ENCODE assay signal across 22 cellular contexts in genomic region chr7:66162622-66163021, GRCh38. TPM values are rescaled to one million over a fixed set of nuclear protein-coding genes. Genes with fewer than 3 reads are reported as not detected.
A peak's percentile ranks its signal among the peaks of the same experiment; 100 is the strongest.
DNase-seq lines count a peak whose midpoint lies in the region; ATAC-seq, FAIRE-seq and TF ChIP-seq lines count a peak whose summit lies in the region.
"Had no signal": no experiment of that assay in that cellular context is flagged by ENCODE, and none has a peak within 500 bp of the region (broad histone marks: within the 10 kb centered on the region; RNA-seq: fewer than 3 reads in every experiment).

No MANE protein-coding gene starts in this region.

- H3K4me1 ChIP-seq in GM12878 (ENCODE audit: control insufficient read depth, insufficient read depth, low read length), result no peaks in the 10 kb centered on the region

- no peaks in the 10 kb centered on the region; the same call in 2 of the 3 replicates for H3K9me3 ChIP-seq in GM12878 (replicated peaks; ENCODE audit: control insufficient read depth, insufficient read depth, low read length)

- FAIRE-seq in GM12878 (lab: Jason Lieb, UNC), result no peak
- FAIRE-seq: D721Med, GM12891, GM19239, H1 had no signal

- H3K36me3 ChIP-seq in GM12878 (ENCODE audit: control insufficient read depth in 2 of 2, insufficient read depth in 2 of 2, low read length in 1 of 2), result no peaks in the 10 kb centered on the region; a peak in 1 of 4 replicates

- no peaks in the 10 kb centered on the region for H3K79me2 ChIP-seq in GM12878 (ENCODE audit: control insufficient read depth, insufficient read depth, low read length)

- H3K9me3 Mint-ChIP-seq in stimulated activated naive B cell treated with anti-CD40 and anti-IgM and Interleukin-4, amounts not matched to agents 10 μg/mL and 1 μg/mL and 100 μg/mL, for 72 hours, result peaks cover 4% of the 10 kb centered on the region in 2 donors

- H4K20me1 ChIP-seq in GM12878 (ENCODE audit: control insufficient read depth, insufficient read depth), result no peaks in the 10 kb centered on the region

- intact Hi-C loops in GM12878 (cut with micrococcal nuclease; ENCODE audit: unreplicated experiment), result no loop called here

- H3K36me3 Mint-ChIP-seq in stimulated activated naive B cell treated with anti-CD40 and anti-IgM and Interleukin-4, amounts not matched to agents 10 μg/mL and 1 μg/mL and 100 μg/mL, for 72 hours, result peaks cover 21 to 29% of the 10 kb centered on the region in 2 donors

- in situ Hi-C loops in GM12878 (cut with MboI), result no loop called here

- no peak for TF ChIP-seq EP300 in GM12878 (IDR thresholded peaks at IDR 0.05; ENCODE audit: borderline replicate concordance in 1 of 2, control insufficient read depth in 1 of 2, low read depth in 2 of 2, low read length in 2 of 2)

- RAD21 ChIA-PET in GM12878 (lab: Charles Lee; ENCODE audit: unreplicated experiment), result no interaction called here

- H3K4me1 Mint-ChIP-seq in stimulated activated naive B cell treated with anti-CD40 and anti-IgM and Interleukin-4, amounts not matched to agents 10 μg/mL and 1 μg/mL and 100 μg/mL, for 72 hours, result no peaks in the 10 kb centered on the region
- H3K4me1 Mint-ChIP-seq: CD4-positive, CD25-positive, alpha-beta regulatory T cell had no signal

- no peak overlapping the region for H2AFZ ChIP-seq in GM12878 (ENCODE audit: control insufficient read depth, low read depth, low read length)
- H2AFZ ChIP-seq: GM23248 had no signal

- DNase-seq in CD1c-positive myeloid dendritic cell (ENCODE audit: extremely low spot score) (peak; percentile 5), GM12878 (ENCODE audit: low read depth, low spot score) (no peak), left lobe of liver (ENCODE audit: low spot score) (no peak), NCI-H1417 treated with DMSO at 0.1 percent for 48 hours (lab: John Stamatoyannopoulos, UW) (no peak)
- DNase-seq in stimulated activated naive B cell treated with anti-CD40 and anti-IgM and Interleukin-4, amounts not matched to agents 10 μg/mL and 1 μg/mL and 100 μg/mL, for 72 hours, result no peak
- DNase-seq: 8988T; C1 segment of cervical spinal cord; CD4-positive, CD25-positive, alpha-beta regulatory T cell; CD8-positive, alpha-beta T cell; DMS 273 treated with DMSO at 0.1 percent for 48 hours; DMS79; EL; GDM1; GM23248; H7; HCEC 1CT had no signal

- no peaks in the 10 kb centered on the region for H3K27me3 ChIP-seq in GM12878 (replicated peaks in 1 of 2; ENCODE audit: control insufficient read depth in 2 of 2, insufficient read depth in 2 of 2, low read length in 1 of 2)

- CTCF ChIA-PET in GM12878 (lab: Yijun Ruan, JAX), result no interaction called here

- no peak overlapping the region for H3K9ac ChIP-seq in GM12878 (ENCODE audit: control insufficient read depth, insufficient read depth, low read length)
- H3K9ac ChIP-seq: GM23248 had no signal

- BruUV-seq in GM12878 (replicated peaks; lab: Mats Ljungman, UMichigan), result no TSS peak

- 84% methylated on average over 4 of the region's 4 CpGs for WGBS in GM12878 (ENCODE audit: insufficient coverage, insufficient replicate concordance, low lambda C conversion rate, missing lambda C conversion rate)

- no peak overlapping the region for H3K27ac Mint-ChIP-seq in stimulated activated naive B cell treated with anti-CD40 and anti-IgM and Interleukin-4, amounts not matched to agents 10 μg/mL and 1 μg/mL and 100 μg/mL, for 72 hours
- H3K27ac Mint-ChIP-seq: CD4-positive, CD25-positive, alpha-beta regulatory T cell; CD8-positive, alpha-beta T cell had no signal

- TF ChIP-seq RAD21 in GM12878 (IDR thresholded peaks at IDR 0.05; ENCODE audit: insufficient read depth, low read depth, low read length), result no peak

- no peak overlapping the region for H3K4me3 ChIP-seq in GM12878
- H3K4me3 ChIP-seq: GM23248 had no signal

- no peak overlapping the region for H3K4me2 ChIP-seq in GM12878 (ENCODE audit: control insufficient read depth, insufficient read depth)

- TF ChIP-seq CTCF in GM12878 (IDR thresholded peaks at IDR 0.05 in 2 of 3, conservative IDR thresholded peaks at IDR 0.05 in 1 of 3; ENCODE audit: control insufficient read depth in 2 of 3, extremely low read depth in 1 of 3, insufficient read depth in 1 of 3, low read depth in 3 of 3, low read length in 3 of 3), result no peak

- H3K4me3 Mint-ChIP-seq in stimulated activated naive B cell treated with anti-CD40 and anti-IgM and Interleukin-4, amounts not matched to agents 10 μg/mL and 1 μg/mL and 100 μg/mL, for 72 hours, result no peak overlapping the region
- H3K4me3 Mint-ChIP-seq: CD4-positive, CD25-positive, alpha-beta regulatory T cell; CD8-positive, alpha-beta T cell had no signal

- TF ChIP-seq POLR2A in GM12878 (IDR thresholded peaks at IDR 0.05; ENCODE audit: low read depth, low read length) (no peak), GM18505 (IDR thresholded peaks at IDR 0.05; ENCODE audit: borderline replicate concordance, extremely low read depth, insufficient read depth, insufficient read length) (no peak)

- H3K27ac ChIP-seq in GM12878 (ENCODE audit: control insufficient read depth, insufficient read depth), result no peak overlapping the region
- H3K27ac ChIP-seq: GM23248 had no signal

- ATAC-seq in GM12878 (peak; percentile 21; the same call in 2 of the 3 replicates), left lobe of liver (peak; percentile 43), GM18505 (IDR thresholded peaks at IDR 0.05; ENCODE audit: unreplicated experiment) (no peak), GM18519 (IDR thresholded peaks at IDR 0.05; ENCODE audit: low FRiP score, unreplicated experiment) (no peak)
- peak; percentile 25 to 48 for ATAC-seq in stimulated activated naive B cell treated with anti-CD40 and anti-IgM and Interleukin-4, amounts not matched to agents 10 μg/mL and 1 μg/mL and 100 μg/mL, for 72 hours (replicated peaks)
- ATAC-seq: CD8-positive, alpha-beta T cell had no signal

- POLR2A ChIA-PET in GM12878 (lab: Charles Lee), result no interaction called here

- no peaks in the 10 kb centered on the region for H3K27me3 Mint-ChIP-seq in stimulated activated naive B cell treated with anti-CD40 and anti-IgM and Interleukin-4, amounts not matched to agents 10 μg/mL and 1 μg/mL and 100 μg/mL, for 72 hours
- H3K27me3 Mint-ChIP-seq: CD4-positive, CD25-positive, alpha-beta regulatory T cell had no signal

- SMC1A ChIA-PET in GM12878 (lab: Charles Lee; ENCODE audit: uncharacterized antibody, unreplicated experiment), result no interaction called here

TF ChIP-seq in GM12878, 131 proteins besides CTCF, POLR2A, EP300 and RAD21:
- TF ChIP-seq HSF1 (IDR thresholded peaks at IDR 0.05; ENCODE audit: low read depth, low read length) (no peak), JUNB (IDR thresholded peaks at IDR 0.05) (0 out of 2 replicates have a peak, but pooled peaks have one; percentile 11)
TF ChIP-seq in GM12878: peak in this region for 1.

RNA-seq across cellular contexts. Expression of gene TPST1, which starts 42.5 kb away (rescaled TPM):
- 22.8 and 28.1 TPM in 2 replicates for total RNA-seq in GM12878 (2013; cell fraction: nucleolus; rRNA removed)
- total RNA-seq in GM12878 (2014; rRNA removed), result 7.8 and 8.9 TPM in 2 replicates
- 9.7 and 10.6 TPM in 2 replicates for total RNA-seq in GM12878 (2014; rRNA removed; fragmentation: Illumina TruSeq; extraction: Trizol)
- total RNA-seq in GM12878 (2021), result 6.4 and 7.4 TPM in 2 replicates
- 3.3 TPM for polyA plus RNA-seq in GM12878 (2011; ENCODE audit: low read depth)
- polyA plus RNA-seq in GM12878 (2011; rRNA removed), result 7.7 and 10.4 TPM in 2 replicates
- polyA plus RNA-seq in GM12878 (2011; cell fraction: cytosol; rRNA removed), result 3.9 and 4.1 TPM in 2 replicates
- 3.1 and 4.9 TPM in 2 replicates for polyA plus RNA-seq in GM12878 (2011; cell fraction: nucleus; rRNA removed)
- polyA plus RNA-seq in GM12878 (2012), result 3.6 and 3.9 TPM in 2 replicates
- polyA plus RNA-seq in GM12878 (2014; fragmentation: Illumina TruSeq; extraction: Trizol), result 6.0 and 6.6 TPM in 2 replicates
- 1 to 10 TPM; 1.1 to 2.2 TPM for polyA plus RNA-seq in GM12878 (2014; fragmentation: Nextera tagmentation; extraction: Ambion mirVana)
- 6.3 and 7.6 TPM in 2 replicates for polyA plus RNA-seq in GM12878 (2014; rRNA removed)
- polyA plus RNA-seq in GM12878 (2016; fragmentation: Nextera tagmentation; extraction: Ambion mirVana), result 1 to 10 TPM; 8.2 to 8.9 TPM
- 23.7 and 24.1 TPM in 2 replicates for polyA minus RNA-seq in GM12878 (2011; rRNA and poly(A)+ RNA removed)
- polyA minus RNA-seq in GM12878 (2011; cell fraction: cytosol; rRNA and poly(A)+ RNA removed), result 2.3 and 3.7 TPM in 2 replicates
- polyA minus RNA-seq in GM12878 (2011; cell fraction: nucleus; rRNA and poly(A)+ RNA removed), result 7.3 and 9.8 TPM in 2 replicates
- total RNA-seq in left lobe of liver, result 14.5 TPM

RNA-seq across cellular contexts. Expression of gene CRCP, which starts 48.0 kb away (rescaled TPM):
- total RNA-seq in GM12878 (2013; cell fraction: nucleolus; rRNA removed), result 27.7 and 30.8 TPM in 2 replicates
- total RNA-seq in GM12878 (2014; rRNA removed), result 25.6 and 26.4 TPM in 2 replicates
- total RNA-seq in GM12878 (2014; rRNA removed; fragmentation: Illumina TruSeq; extraction: Trizol), result 31.6 and 33.8 TPM in 2 replicates
- total RNA-seq in GM12878 (2021), result 23.6 and 25.0 TPM in 2 replicates
- 13.4 TPM for polyA plus RNA-seq in GM12878 (2011; ENCODE audit: low read depth)
- 30.2 and 31.2 TPM in 2 replicates for polyA plus RNA-seq in GM12878 (2011; rRNA removed)
- 29.3 and 30.5 TPM in 2 replicates for polyA plus RNA-seq in GM12878 (2011; cell fraction: cytosol; rRNA removed)
- polyA plus RNA-seq in GM12878 (2011; cell fraction: nucleus; rRNA removed), result 13.6 and 16.4 TPM in 2 replicates
- polyA plus RNA-seq in GM12878 (2012), result 15.9 and 33.1 TPM in 2 replicates
- 27.4 and 29.2 TPM in 2 replicates for polyA plus RNA-seq in GM12878 (2014; fragmentation: Illumina TruSeq; extraction: Trizol)
- 10 to 100 TPM; 12.4 to 20.1 TPM for polyA plus RNA-seq in GM12878 (2014; fragmentation: Nextera tagmentation; extraction: Ambion mirVana)
- 29.2 and 29.8 TPM in 2 replicates for polyA plus RNA-seq in GM12878 (2014; rRNA removed)
- 10 to 100 TPM; 29.0 to 29.6 TPM for polyA plus RNA-seq in GM12878 (2016; fragmentation: Nextera tagmentation; extraction: Ambion mirVana)
- polyA minus RNA-seq in GM12878 (2011; rRNA and poly(A)+ RNA removed), result 30.9 and 32.2 TPM in 2 replicates
- 9.2 and 13.9 TPM in 2 replicates for polyA minus RNA-seq in GM12878 (2011; cell fraction: cytosol; rRNA and poly(A)+ RNA removed)
- 10.2 and 14.0 TPM in 2 replicates for polyA minus RNA-seq in GM12878 (2011; cell fraction: nucleus; rRNA and poly(A)+ RNA removed)
- 17.5 TPM for total RNA-seq in left lobe of liver

Comparison
In these comparisons a context has a peak if more than half of its experiments do, and no peak if none do; other contexts are left out.
1. ATAC-seq: peak in GM12878 (single experiment), left lobe of liver (single experiment) and stimulated activated naive B cell treated with anti-CD40 and anti-IgM and Interleukin-4, amounts not matched to agents 10 μg/mL and 1 μg/mL and 100 μg/mL, for 72 hours (2 of 2); none in GM18505 (single experiment) and GM18519 (single experiment).